In genomic region chr18:49189772-49190171, GRCh38 we compare ENCODE assay signal across 25 cellular contexts.
DNase-seq lines count a peak whose midpoint lies in the region; ATAC-seq and TF ChIP-seq lines count a peak whose summit lies in the region.
"Had no signal": no experiment of that assay in that cellular context is flagged by ENCODE, and none has a peak within 500 bp of the region (broad histone marks: within the 10 kb centered on the region; RNA-seq: fewer than 3 reads in every experiment).

No MANE protein-coding gene starts in this region.

- no peak overlapping the region for H3K4me2 ChIP-seq in Karpas-422 (ENCODE audit: low read depth, low read length, poor library complexity, severe bottlenecking)
- H3K4me2 ChIP-seq: BLaER1, KMS-11, neural progenitor cell, smooth muscle cell had no signal

- H3K4me3 ChIP-seq in Karpas-422 (ENCODE audit: low read length) = no peak overlapping the region
- H3K4me3 ChIP-seq: BLaER1, breast epithelium, left ventricle myocardium inferior, neural progenitor cell, psoas muscle, smooth muscle cell had no signal

- H3K9me2 ChIP-seq in Karpas-422 (replicated peaks; ENCODE audit: insufficient read depth, low read length) = no peaks in the 10 kb centered on the region

- TF ChIP-seq CTCF in HFFc6 (IDR thresholded peaks at IDR 0.05) = no peak

- no peaks in the 10 kb centered on the region for H3K79me2 ChIP-seq in Karpas-422 (ENCODE audit: low read length)

- H3K4me3 Mint-ChIP-seq in HFFc6 = no peak overlapping the region
- H3K4me3 Mint-ChIP-seq: activated naive CD8-positive, alpha-beta T cell treated with anti-CD3 and anti-CD28 coated beads for 36 hours; neural progenitor cell; stimulated activated naive CD8-positive, alpha-beta T cell treated with anti-CD3 and anti-CD28 coated beads, Interleukin-15, Interleukin-2, amounts not matched to agents 100 ng/mL and 50 ng/mL, for 24 hours; T-cell had no signal

- H3K4me1 Mint-ChIP-seq in HFFc6 (ENCODE audit: low read depth) = peaks cover 28% of the 10 kb centered on the region

- DNase-seq in HFFc6 (peak; percentile 37), superior temporal gyrus (ENCODE audit: extremely low spot score) (peak; percentile 88), T-helper 2 cell (no peak), Karpas-422 (no peak)
- DNase-seq: activated CD4-positive, alpha-beta T cell treated with anti-CD3 and anti-CD28 coated beads for 48 hours; activated naive CD8-positive, alpha-beta T cell treated with anti-CD3 and anti-CD28 coated beads for 36 hours; Calu3; effector CD4-positive, alpha-beta T cell; left ventricle myocardium inferior; NCI-H187; NCI-H82; OCI-M1; psoas muscle; SHP77; stimulated activated CD4-positive, alpha-beta T cell treated with anti-CD3 and anti-CD28 coated beads, Interleukin-4, amount 100 ng/mL, for 24 hours; T-cell had no signal

- no peak for ATAC-seq in GM18520 (IDR thresholded peaks at IDR 0.05; ENCODE audit: unreplicated experiment)
- ATAC-seq: psoas muscle, T-cell had no signal

- H3K36me3 ChIP-seq in Karpas-422 (ENCODE audit: insufficient read depth, low read length) = no peaks in the 10 kb centered on the region
- H3K36me3 ChIP-seq: BLaER1, breast epithelium, left ventricle myocardium inferior, neural progenitor cell had no signal

- no peaks in the 10 kb centered on the region for H3K36me3 Mint-ChIP-seq in HFFc6 (ENCODE audit: low read depth)
- H3K36me3 Mint-ChIP-seq: neural progenitor cell had no signal

- H3K27ac ChIP-seq in cingulate gyrus (ENCODE audit: low read depth, low read length) (peak overlapping the region; percentile 94), layer of hippocampus (ENCODE audit: low read depth, low read length) (peak overlapping the region; percentile 86), Karpas-422 (ENCODE audit: low read length) (no peak overlapping the region)
- H3K27ac ChIP-seq: BLaER1, KMS-11, left ventricle myocardium inferior, neural progenitor cell, psoas muscle had no signal

- no peaks in the 10 kb centered on the region for H4K20me1 ChIP-seq in Karpas-422 (ENCODE audit: insufficient read depth, low read depth, low read length)
- H4K20me1 ChIP-seq: BLaER1 had no signal

- H3K27me3 ChIP-seq in layer of hippocampus (ENCODE audit: control insufficient read depth, insufficient read depth, low read length) (no peaks in the 10 kb centered on the region), Karpas-422 (ENCODE audit: low read length) (no peaks in the 10 kb centered on the region)
- H3K27me3 ChIP-seq: BLaER1, breast epithelium, neural progenitor cell had no signal

- H3K27me3 Mint-ChIP-seq in HFFc6 (ENCODE audit: insufficient read depth) = no peaks in the 10 kb centered on the region; the same call in 1 of the 2 replicates
- H3K27me3 Mint-ChIP-seq: activated naive CD8-positive, alpha-beta T cell treated with anti-CD3 and anti-CD28 coated beads for 36 hours; stimulated activated naive CD8-positive, alpha-beta T cell treated with anti-CD3 and anti-CD28 coated beads, Interleukin-15, Interleukin-2, amounts not matched to agents 100 ng/mL and 50 ng/mL, for 24 hours; T-cell had no signal

- no peak overlapping the region for H2AFZ ChIP-seq in Karpas-422 (ENCODE audit: low read length)
- H2AFZ ChIP-seq: neural progenitor cell had no signal

- peak overlapping the region; percentile 11 for H3K27ac Mint-ChIP-seq in HFFc6
- H3K27ac Mint-ChIP-seq: activated naive CD8-positive, alpha-beta T cell treated with anti-CD3 and anti-CD28 coated beads for 36 hours; neural progenitor cell; stimulated activated naive CD8-positive, alpha-beta T cell treated with anti-CD3 and anti-CD28 coated beads, Interleukin-15, Interleukin-2, amounts not matched to agents 100 ng/mL and 50 ng/mL, for 24 hours; T-cell had no signal

- H3K9me3 Mint-ChIP-seq in HFFc6 = no peaks in the 10 kb centered on the region
- H3K9me3 Mint-ChIP-seq: activated naive CD8-positive, alpha-beta T cell treated with anti-CD3 and anti-CD28 coated beads for 36 hours; neural progenitor cell; stimulated activated naive CD8-positive, alpha-beta T cell treated with anti-CD3 and anti-CD28 coated beads, Interleukin-15, Interleukin-2, amounts not matched to agents 100 ng/mL and 50 ng/mL, for 24 hours; T-cell had no signal

- H3K4me1 ChIP-seq in Karpas-422 (ENCODE audit: low read length) = no peaks in the 10 kb centered on the region
- H3K4me1 ChIP-seq: breast epithelium, neural progenitor cell, psoas muscle had no signal

- H3K9me3 ChIP-seq in Karpas-422 (ENCODE audit: low read length) = no peaks in the 10 kb centered on the region
- H3K9me3 ChIP-seq: BLaER1, breast epithelium, left ventricle myocardium inferior, psoas muscle had no signal

- no peak overlapping the region for H3K9ac ChIP-seq in Karpas-422 (ENCODE audit: low read length)
- H3K9ac ChIP-seq: BLaER1, KMS-11, neural progenitor cell had no signal

Comparison
In these comparisons a context has a peak if more than half of its experiments do, and no peak if none do; other contexts are left out.
1. DNase-seq: peak in HFFc6 (single experiment) and superior temporal gyrus (single experiment); none in T-helper 2 cell (0 of 5) and Karpas-422 (single experiment).